2 cellular contexts compared by ENCODE assay signal in genomic region chr18:25592804-25593360, GRCh38.
TF ChIP-seq lines count a peak whose summit lies in the region.

No MANE protein-coding gene starts in this region.

TF ChIP-seq in SK-N-SH, 30 proteins besides CTCF, POLR2A, EP300 and RAD21 (continued from another document and continues in another):
- no peak for TF ChIP-seq ELF1 (IDR thresholded peaks at IDR 0.05)
- no peak for TF ChIP-seq MEF2A (IDR thresholded peaks at IDR 0.05; ENCODE audit: borderline replicate concordance, low read depth)
- TF ChIP-seq TAF1 (IDR thresholded peaks at IDR 0.05; ENCODE audit: borderline replicate concordance, low read depth, low read length) = no peak
- no peak for TF ChIP-seq REST (IDR thresholded peaks at IDR 0.05; ENCODE audit: low read depth, low read length)
- TF ChIP-seq GATA2 (CRISPR knock-in tag; IDR thresholded peaks at IDR 0.05) = no peak
- TF ChIP-seq TCF12 (IDR thresholded peaks at IDR 0.05) = 0 out of 2 replicates have a peak, but pooled peaks have one; percentile 18
- no peak for TF ChIP-seq USF2 (IDR thresholded peaks at IDR 0.05; ENCODE audit: borderline replicate concordance, low read depth, low read length)
- no peak for TF ChIP-seq ZBTB33 (IDR thresholded peaks at IDR 0.05; ENCODE audit: borderline replicate concordance, low read depth)
- no peak for TF ChIP-seq SIN3A (IDR thresholded peaks at IDR 0.05; ENCODE audit: borderline replicate concordance, low read depth, low read length)
- TF ChIP-seq POLR2AphosphoS5 (IDR thresholded peaks at IDR 0.05; ENCODE audit: low read depth, low read length) = no peak
- TF ChIP-seq IRF3 (IDR thresholded peaks at IDR 0.05; ENCODE audit: low read depth, low read length) = no peak
- no peak for TF ChIP-seq RXRA (IDR thresholded peaks at IDR 0.05; ENCODE audit: borderline replicate concordance, low read depth)
- no peak for TF ChIP-seq USF1 (IDR thresholded peaks at IDR 0.05; ENCODE audit: borderline replicate concordance, low read depth)
- TF ChIP-seq GABPA (IDR thresholded peaks at IDR 0.05; ENCODE audit: low read depth) = no peak
- 0 out of 2 replicates have a peak, but pooled peaks have one; percentile 22 for TF ChIP-seq TEAD4 (IDR thresholded peaks at IDR 0.05; ENCODE audit: borderline replicate concordance, insufficient read depth)
- TF ChIP-seq CHD2 (IDR thresholded peaks at IDR 0.05; ENCODE audit: low read length, partially characterized antibody) = no peak
- TF ChIP-seq YY1 (IDR thresholded peaks at IDR 0.05; ENCODE audit: low read depth) = no peak
- no peak for TF ChIP-seq FOSL2 (IDR thresholded peaks at IDR 0.05; ENCODE audit: borderline replicate concordance, low read depth)
- TF ChIP-seq FOXM1 (IDR thresholded peaks at IDR 0.05; ENCODE audit: low read depth) = no peak
- TF ChIP-seq MXI1 (IDR thresholded peaks at IDR 0.05; ENCODE audit: low read depth, low read length) = no peak
- 0 out of 2 replicates have a peak, but pooled peaks have one; percentile 7 for TF ChIP-seq JUND (IDR thresholded peaks at IDR 0.05)
- TF ChIP-seq PBX3 (IDR thresholded peaks at IDR 0.05) = no peak

TF ChIP-seq in SK-N-SH treated with all-trans-retinoic acid at 6 μM for 48 hours, 23 proteins besides CTCF, POLR2A, EP300 and RAD21 (continued from another document):
- TF ChIP-seq POU6F1 (CRISPR knock-in tag; IDR thresholded peaks at IDR 0.05; ENCODE audit: borderline replicate concordance, low read depth) (no peak), ESRRG (CRISPR knock-in tag; IDR thresholded peaks at IDR 0.05) (no peak), BACH2 (CRISPR knock-in tag; IDR thresholded peaks at IDR 0.05; ENCODE audit: borderline replicate concordance) (no peak), TOX (CRISPR knock-in tag; IDR thresholded peaks at IDR 0.05; ENCODE audit: borderline replicate concordance) (no peak), TSHZ2 (CRISPR knock-in tag; IDR thresholded peaks at IDR 0.05) (no peak), PATZ1 (CRISPR knock-in tag; IDR thresholded peaks at IDR 0.05; ENCODE audit: borderline replicate concordance) (no peak), CSRNP3 (CRISPR knock-in tag; IDR thresholded peaks at IDR 0.05) (no peak), PPARA (CRISPR knock-in tag; IDR thresholded peaks at IDR 0.05; ENCODE audit: borderline replicate concordance) (no peak), OSR1 (CRISPR knock-in tag; IDR thresholded peaks at IDR 0.05) (no peak), ARNTL (CRISPR knock-in tag; IDR thresholded peaks at IDR 0.05; ENCODE audit: borderline replicate concordance, low read depth) (no peak), ISL1 (CRISPR knock-in tag; IDR thresholded peaks at IDR 0.05) (no peak), CREB5 (CRISPR knock-in tag; IDR thresholded peaks at IDR 0.05; ENCODE audit: low read depth) (no peak), ZNF70 (CRISPR knock-in tag; IDR thresholded peaks at IDR 0.05) (no peak), SNAI2 (CRISPR knock-in tag; IDR thresholded peaks at IDR 0.05) (no peak), ZNF8 (CRISPR knock-in tag; IDR thresholded peaks at IDR 0.05) (no peak), CSDC2 (CRISPR knock-in tag; IDR thresholded peaks at IDR 0.05) (no peak)
